Comparison of ENCODE assay signal across 14 cellular contexts in the genomic region with DNA sequence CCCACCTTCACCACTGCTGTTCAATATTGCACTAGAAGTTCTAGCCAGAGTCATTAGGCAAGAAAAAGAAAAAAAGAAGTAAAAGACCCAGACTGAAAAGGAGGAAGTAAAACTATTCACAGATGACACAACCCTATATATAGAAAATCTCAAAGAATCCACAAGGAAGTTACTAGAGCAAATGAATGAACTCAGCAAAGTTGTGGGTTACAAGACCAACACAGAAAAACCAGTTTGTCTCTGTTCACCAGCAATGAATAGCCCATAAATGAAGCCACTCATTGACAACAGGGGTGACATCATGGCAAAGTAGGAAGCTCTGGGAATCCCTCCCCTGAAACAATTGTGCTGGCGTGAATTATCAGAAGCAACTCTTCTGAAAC. TPM values are rescaled to one million over a fixed set of nuclear protein-coding genes. Genes with fewer than 3 reads are reported as not detected.
DNase-seq lines count a peak whose midpoint lies in the region; ATAC-seq and TF ChIP-seq lines count a peak whose summit lies in the region.
"Had no signal": no experiment of that assay in that cellular context is flagged by ENCODE, and none has a peak within 500 bp of the region (broad histone marks: within the 10 kb centered on the region; RNA-seq: fewer than 3 reads in every experiment).

No MANE protein-coding gene starts in this region.

- H3K36me3 ChIP-seq in psoas muscle (ENCODE audit: insufficient read depth in 1 of 2, low read depth in 1 of 2) = no peaks in the 10 kb centered on the region

- intact Hi-C loops in psoas muscle (cut with DNase I) = no loop called here

- H3K27me3 ChIP-seq in psoas muscle (ENCODE audit: insufficient read depth in 3 of 3, low read length in 2 of 3) = peaks cover 0 to 3% (median 0%) of the 10 kb centered on the region in 3 donors

- no peaks in the 10 kb centered on the region for H3K4me1 ChIP-seq in psoas muscle

- H3K27ac ChIP-seq in psoas muscle = no peak overlapping the region

- 70 to 86% (median 83%) methylated on average over 1 of the region's 1 CpG for WGBS in psoas muscle, 3 donors

- no peak for TF ChIP-seq CTCF in psoas muscle (IDR thresholded peaks at IDR 0.05)

- ATAC-seq in GM18502 (IDR thresholded peaks at IDR 0.05; ENCODE audit: poor library complexity, unreplicated experiment) (peak; percentile 54), GM21825 (IDR thresholded peaks at IDR 0.05; ENCODE audit: unreplicated experiment) (peak; percentile 66), psoas muscle (no peak), GM21737 (IDR thresholded peaks at IDR 0.05; ENCODE audit: unreplicated experiment) (no peak)
- ATAC-seq: mucosa of descending colon, sciatic nerve had no signal

- H3K4me3 ChIP-seq in psoas muscle = no peak overlapping the region
- H3K4me3 ChIP-seq: mucosa of descending colon had no signal

- peak; percentile 22 for DNase-seq in NAMALWA (ENCODE audit: low spot score)
- peak; percentile 59 for DNase-seq in foreskin melanocyte
- no peak for DNase-seq in retina
- no peak for DNase-seq in psoas muscle
- DNase-seq in effector CD4-positive, alpha-beta T cell = no peak
- DNase-seq: KG1, NCI-H524 had no signal

- H3K9me3 ChIP-seq in psoas muscle = no peaks in the 10 kb centered on the region
- H3K9me3 ChIP-seq: mucosa of descending colon had no signal

RNA-seq across cellular contexts. Expression of a gene that starts 4.6 kb away (rescaled TPM):
- not detected for total RNA-seq in psoas muscle
- polyA plus RNA-seq in psoas muscle = not detected
- total RNA-seq: activated CD8-positive, alpha-beta memory T cell treated with anti-CD3 and anti-CD28 coated beads for 36 hours; mucosa of descending colon had no signal
- polyA plus RNA-seq: adipose tissue had no signal

RNA-seq across cellular contexts. Expression of a gene that starts 42.1 kb away (rescaled TPM):
- total RNA-seq in psoas muscle = 10 to 100 TPM; 13.2 to 64.0 (median 33.0) TPM
- polyA plus RNA-seq in psoas muscle = 10 to 100 TPM; 13.4 to 77.6 (median 44.0) TPM

Comparison
In these comparisons a context has a peak if more than half of its experiments do, and no peak if none do; other contexts are left out.
1. ATAC-seq: peak in GM18502 (single experiment) and GM21825 (single experiment); none in psoas muscle (0 of 4) and GM21737 (single experiment).
2. DNase-seq: peak in NAMALWA (single experiment) and foreskin melanocyte (single experiment); none in retina (single experiment), psoas muscle (0 of 2) and effector CD4-positive, alpha-beta T cell (single experiment).